In the genomic region with DNA sequence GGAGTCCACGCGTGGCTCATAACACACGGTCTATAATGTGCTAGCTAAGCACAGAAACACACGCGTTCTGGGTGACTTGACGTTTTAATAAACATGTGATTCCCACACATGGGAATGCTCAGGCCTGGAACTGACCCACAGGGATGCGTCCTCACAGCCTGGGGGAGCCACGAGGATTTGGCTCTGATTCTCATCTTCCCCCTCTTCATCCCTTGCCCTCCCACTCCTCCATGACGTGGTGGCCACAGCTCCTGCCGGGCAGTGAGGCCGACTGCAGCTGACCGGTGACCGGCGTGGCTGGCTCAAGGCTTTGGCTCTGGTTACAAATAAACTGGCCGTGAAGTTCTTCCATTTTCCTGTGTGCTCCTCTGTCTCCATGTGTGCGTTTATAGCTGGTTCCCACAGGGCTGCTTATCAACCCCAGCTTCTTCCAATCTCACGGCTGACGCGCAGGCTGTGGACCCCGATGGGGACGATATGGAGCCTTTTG, we compare ENCODE assay signal across 1 cellular context.
TF ChIP-seq lines count a peak whose summit lies in the region.

No MANE protein-coding gene starts in this region.

TF ChIP-seq in HCT116, 20 proteins besides CTCF, POLR2A, EP300 and RAD21 (continued from another document):
- TF ChIP-seq REST (IDR thresholded peaks at IDR 0.05; ENCODE audit: low read depth), result no peak
- TF ChIP-seq EZH2 (IDR thresholded peaks at IDR 0.05), result no peak
- TF ChIP-seq FOSL1 (IDR thresholded peaks at IDR 0.05; ENCODE audit: low read depth), result no peak
- no peak for TF ChIP-seq ZNF274 (IDR thresholded peaks at IDR 0.05; ENCODE audit: low read depth, low read length)
- no peak for TF ChIP-seq SP1 (IDR thresholded peaks at IDR 0.05; ENCODE audit: low read depth)
- TF ChIP-seq SRF (IDR thresholded peaks at IDR 0.05; ENCODE audit: low read depth), result no peak
- TF ChIP-seq ATF3 (IDR thresholded peaks at IDR 0.05), result no peak
- no peak for TF ChIP-seq ZBTB33 (IDR thresholded peaks at IDR 0.05; ENCODE audit: extremely low read depth, insufficient replicate concordance, low read length)
- no peak for TF ChIP-seq SIN3A (IDR thresholded peaks at IDR 0.05; ENCODE audit: low read depth)
